Comparison of ENCODE assay signal across 32 cellular contexts in the genomic region with DNA sequence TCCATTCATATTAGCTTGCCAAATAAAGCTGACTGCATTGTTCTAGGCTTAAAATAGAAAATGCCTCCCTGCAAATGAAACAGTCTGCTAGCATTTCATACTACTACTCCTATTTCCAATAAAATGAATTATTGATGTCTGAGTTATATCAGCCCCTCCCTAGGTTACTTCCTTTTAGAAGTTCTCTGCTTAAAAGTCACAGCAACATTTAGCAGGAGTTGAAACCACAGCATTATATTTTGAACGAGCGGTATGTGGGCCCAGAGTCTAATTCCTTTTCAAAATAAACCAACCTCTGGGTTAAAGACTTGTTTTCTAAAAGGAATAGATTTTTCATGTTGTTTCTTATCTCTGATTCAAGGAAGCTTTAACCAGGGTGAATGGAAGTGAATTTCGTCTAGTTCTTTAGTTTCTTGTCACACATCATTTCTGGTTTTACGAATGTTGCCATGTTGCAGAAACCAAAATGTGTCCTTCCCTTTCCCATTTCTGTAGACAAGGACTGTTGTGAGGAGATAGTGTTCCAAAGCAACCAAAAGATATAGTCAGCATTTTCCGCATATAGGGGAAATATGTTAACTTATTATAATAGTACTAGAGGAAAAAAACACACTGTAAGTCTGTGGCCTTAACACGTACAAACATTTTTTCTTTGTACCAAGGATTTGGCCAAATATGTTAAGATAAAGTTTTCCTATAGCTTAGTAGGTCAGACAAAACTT.
DNase-seq lines count a peak whose midpoint lies in the region; ATAC-seq and TF ChIP-seq lines count a peak whose summit lies in the region.
"Had no signal": no experiment of that assay in that cellular context is flagged by ENCODE, and none has a peak within 500 bp of the region (broad histone marks: within the 10 kb centered on the region; RNA-seq: fewer than 3 reads in every experiment).

No MANE protein-coding gene starts in this region.

- no peak for DNase-seq in stimulated activated naive CD8-positive, alpha-beta T cell treated with anti-CD3 and anti-CD28 coated beads, Interleukin-15, Interleukin-2, amounts not matched to agents 100 U/mL and 50 U/mL, for 24 hours
- DNase-seq in fibroblast of the aortic adventitia (ENCODE audit: low read depth), result peak; percentile 35
- DNase-seq in GM13976 (ENCODE audit: low spot score), result no peak
- DNase-seq in cerebellar cortex (ENCODE audit: low spot score), result no peak
- DNase-seq in kidney glomerular epithelial cell (lab: John Stamatoyannopoulos, UW), result no peak
- no peak for DNase-seq in lower lobe of right lung
- DNase-seq: activated CD4-positive, alpha-beta T cell treated with anti-CD3 and anti-CD28 coated beads for 4 hours; activated T-cell treated with anti-CD3 and anti-CD28 coated beads, Interleukin-2, amount 50 U/mL, for 48 hours; central memory CD4-positive, alpha-beta T cell; erythroblast; foreskin fibroblast; HCEC 1CT; head of caudate nucleus; midbrain; MV-4-11; naive B cell; NCI-H1436; NCI-H2081 treated with DMSO at 0.1 percent for 48 hours; NCI-H226; SIG-M5; stimulated activated CD4-positive, alpha-beta T cell treated with anti-CD3 and anti-CD28 coated beads, Interleukin-12 subunit alpha, Interleukin-12 subunit beta, amount 100 ng/mL, for 4 hours; stimulated activated CD4-positive, alpha-beta T cell treated with anti-CD3 and anti-CD28 coated beads, Interleukin-4, amount 100 ng/mL, for 24 hours; SW 1271; T-helper 9 cell had no signal

- ATAC-seq in stimulated activated naive CD8-positive, alpha-beta T cell treated with anti-CD3 and anti-CD28 coated beads, Interleukin-15, Interleukin-2, amounts not matched to agents 100 U/mL and 50 U/mL, for 24 hours, result no peak
- ATAC-seq in lower lobe of right lung, result no peak
- ATAC-seq: sciatic nerve had no signal

- H3K4me3 ChIP-seq in fibroblast of the aortic adventitia (ENCODE audit: low read depth, low read length) (no peak overlapping the region), lower lobe of right lung (no peak overlapping the region)
- H3K4me3 ChIP-seq: BLaER1 treated with 17β-estradiol and CSF1 and Interleukin-3, amounts not matched to agents 10 nM and 100 nM had no signal

- no peaks in the 10 kb centered on the region for H3K27me3 ChIP-seq in lower lobe of right lung (ENCODE audit: low read depth)
- H3K27me3 ChIP-seq: BLaER1 treated with 17β-estradiol and CSF1 and Interleukin-3, amounts not matched to agents 10 nM and 100 nM had no signal

- peak overlapping the region; percentile 4 for H3K4me3 Mint-ChIP-seq in stimulated activated naive CD8-positive, alpha-beta T cell treated with anti-CD3 and anti-CD28 coated beads, Interleukin-15, Interleukin-2, amounts not matched to agents 100 ng/mL and 50 ng/mL, for 24 hours
- peak overlapping the region; percentile 38 for H3K4me3 Mint-ChIP-seq in activated naive CD8-positive, alpha-beta T cell
- H3K4me3 Mint-ChIP-seq: naive B cell, type B pancreatic cell had no signal

- H3K36me3 Mint-ChIP-seq in stimulated activated naive CD8-positive, alpha-beta T cell treated with anti-CD3 and anti-CD28 coated beads, Interleukin-15, Interleukin-2, amounts not matched to agents 100 ng/mL and 50 ng/mL, for 24 hours (ENCODE audit: low read depth), result peaks cover 25% of the 10 kb centered on the region
- H3K36me3 Mint-ChIP-seq in activated naive CD8-positive, alpha-beta T cell, result peaks cover 30% of the 10 kb centered on the region
- H3K36me3 Mint-ChIP-seq: naive B cell had no signal

- intact Hi-C loops in lower lobe of right lung (cut with DNase I), result no loop called here

- H3K4me1 ChIP-seq in lower lobe of right lung, result no peaks in the 10 kb centered on the region

- peaks cover 39% of the 10 kb centered on the region for H3K4me1 Mint-ChIP-seq in stimulated activated naive CD8-positive, alpha-beta T cell treated with anti-CD3 and anti-CD28 coated beads, Interleukin-15, Interleukin-2, amounts not matched to agents 100 ng/mL and 50 ng/mL, for 24 hours (ENCODE audit: low read depth)
- peaks cover 51% of the 10 kb centered on the region for H3K4me1 Mint-ChIP-seq in activated naive CD8-positive, alpha-beta T cell (ENCODE audit: low read depth)
- H3K4me1 Mint-ChIP-seq: naive B cell had no signal

- H3K27ac Mint-ChIP-seq in stimulated activated naive CD8-positive, alpha-beta T cell treated with anti-CD3 and anti-CD28 coated beads, Interleukin-15, Interleukin-2, amounts not matched to agents 100 ng/mL and 50 ng/mL, for 24 hours, result no peak overlapping the region
- H3K27ac Mint-ChIP-seq in activated naive CD8-positive, alpha-beta T cell, result peak overlapping the region; percentile 35
- H3K27ac Mint-ChIP-seq: naive B cell, progenitor cell of endocrine pancreas, type B pancreatic cell had no signal

- no peaks in the 10 kb centered on the region for H3K9me3 Mint-ChIP-seq in stimulated activated naive CD8-positive, alpha-beta T cell treated with anti-CD3 and anti-CD28 coated beads, Interleukin-15, Interleukin-2, amounts not matched to agents 100 ng/mL and 50 ng/mL, for 24 hours
- no peaks in the 10 kb centered on the region for H3K9me3 Mint-ChIP-seq in activated naive CD8-positive, alpha-beta T cell (ENCODE audit: low read depth)

- H3K36me3 ChIP-seq in lower lobe of right lung, result peaks cover 2% of the 10 kb centered on the region
- H3K36me3 ChIP-seq: BLaER1 treated with 17β-estradiol and CSF1 and Interleukin-3, amounts not matched to agents 10 nM and 100 nM had no signal

- H3K27ac ChIP-seq in lower lobe of right lung, result no peak overlapping the region
- H3K27ac ChIP-seq: BLaER1 treated with 17β-estradiol and CSF1 and Interleukin-3, amounts not matched to agents 10 nM and 100 nM; HL-60; VCaP had no signal

- TF ChIP-seq CTCF in fibroblast of the aortic adventitia (IDR thresholded peaks at IDR 0.05; ENCODE audit: insufficient read depth, low read length), result no peak
- TF ChIP-seq CTCF in GM13976 (IDR thresholded peaks at IDR 0.05; ENCODE audit: borderline replicate concordance, control extremely low read depth, extremely low read depth, insufficient read depth, missing control alignments), result no peak
- no peak for TF ChIP-seq CTCF in lower lobe of right lung (IDR thresholded peaks at IDR 0.05)

- no peaks in the 10 kb centered on the region for H3K27me3 Mint-ChIP-seq in stimulated activated naive CD8-positive, alpha-beta T cell treated with anti-CD3 and anti-CD28 coated beads, Interleukin-15, Interleukin-2, amounts not matched to agents 100 ng/mL and 50 ng/mL, for 24 hours
- no peaks in the 10 kb centered on the region for H3K27me3 Mint-ChIP-seq in activated naive CD8-positive, alpha-beta T cell
- H3K27me3 Mint-ChIP-seq: naive B cell, progenitor cell of endocrine pancreas, type B pancreatic cell had no signal

- no peaks in the 10 kb centered on the region for H3K9me3 ChIP-seq in lower lobe of right lung

- in situ Hi-C loops in GM13976 (cut with MboI; ENCODE audit: low sequenced_read_pairs, unreplicated experiment), result no loop called here
